ENCODE assay signal across 11 cellular contexts in genomic region chr17:47240375-47240764, GRCh38. TPM values are rescaled to one million over a fixed set of nuclear protein-coding genes. Genes with fewer than 3 reads are reported as not detected.
DNase-seq lines count a peak whose midpoint lies in the region; ATAC-seq and TF ChIP-seq lines count a peak whose summit lies in the region.
"Had no signal": no experiment of that assay in that cellular context is flagged by ENCODE, and none has a peak within 500 bp of the region (broad histone marks: within the 10 kb centered on the region; RNA-seq: fewer than 3 reads in every experiment).

No MANE protein-coding gene starts in this region.

- H3K9ac ChIP-seq in GM23248: peak overlapping the region; percentile 25; the same call in 1 of the 2 replicates

- H3K27ac ChIP-seq in GM23248 (peak overlapping the region; percentile 70), skin epidermis (peak overlapping the region in 12 of 21 experiments; percentile 17 to 95 (median 70))

- H3K36me3 ChIP-seq in GM23248 (ENCODE audit: low read depth): no peaks in the 10 kb centered on the region

- no peaks in the 10 kb centered on the region for H3K9me2 ChIP-seq in GM23248 (ENCODE audit: insufficient read depth)

- H3K27me3 ChIP-seq in GM23248 (replicated peaks; ENCODE audit: insufficient read depth): no peaks in the 10 kb centered on the region

- in situ Hi-C loops in GM23248 (cut with MboI): no loop called here

- no peaks in the 10 kb centered on the region for H3K9me3 ChIP-seq in GM23248 (ENCODE audit: low read depth)

- H3K4me2 ChIP-seq in GM23248 (ENCODE audit: unreplicated experiment): peak overlapping the region; percentile 29

- H3K79me2 ChIP-seq in GM23248 (ENCODE audit: insufficient read depth): no peaks in the 10 kb centered on the region

- TF ChIP-seq CTCF in fibroblast of villous mesenchyme (IDR thresholded peaks at IDR 0.05; ENCODE audit: insufficient read depth, low read depth, low read length): no peak

- no peak for DNase-seq in GM23248
- peak; percentile 39 for DNase-seq in fibroblast of villous mesenchyme (ENCODE audit: low read depth)
- DNase-seq in T-helper 9 cell: no peak
- no peak for DNase-seq in NCI-H345 (lab: John Stamatoyannopoulos, UW)
- no peak for DNase-seq in NCI-H1105 (lab: John Stamatoyannopoulos, UW)
- no peak for DNase-seq in retina
- DNase-seq: activated CD4-positive, alpha-beta T cell treated with anti-CD3 and anti-CD28 coated beads, Interleukin-2, amount 50 U/mL, for 48 hours; activated effector memory CD4-positive, alpha-beta T cell treated with anti-CD3 and anti-CD28 coated beads, Interleukin-2, amount 50 U/mL, for 16 hours; NCI-H1417 treated with DMSO at 0.1 percent for 48 hours had no signal

- H3F3A ChIP-seq in GM23248 (ENCODE audit: insufficient read depth): peaks cover 17% of the 10 kb centered on the region

- no peak overlapping the region for H3K4me3 ChIP-seq in GM23248
- no peak overlapping the region for H3K4me3 ChIP-seq in fibroblast of villous mesenchyme (ENCODE audit: low read depth, low read length)
- no peak overlapping the region for H3K4me3 ChIP-seq in skin epidermis

- ATAC-seq in SK-N-SH treated with all-trans-retinoic acid at 6 μM for 48 hours: peak; percentile 58

- peaks cover 21% of the 10 kb centered on the region for H3K4me1 ChIP-seq in GM23248 (ENCODE audit: insufficient read depth)

- H2AFZ ChIP-seq in GM23248: 0 out of 2 replicates have a peak overlapping the region, but pooled peaks have one; percentile 36

- H4K20me1 ChIP-seq in GM23248 (ENCODE audit: insufficient read depth): no peaks in the 10 kb centered on the region

- 41 to 46% methylated on average over 4 of the region's 4 CpGs for WGBS in GM23248 (ENCODE audit: low coverage in 1 of 2, low lambda C conversion rate in 2 of 2, missing lambda C conversion rate in 2 of 2), 2 experiments

TF ChIP-seq in SK-N-SH treated with all-trans-retinoic acid at 6 μM for 48 hours, 23 proteins besides CTCF, POLR2A, EP300 and RAD21:
- TF ChIP-seq SNAI2 (CRISPR knock-in tag; IDR thresholded peaks at IDR 0.05) (0 out of 2 replicates have a peak, but pooled peaks have one; percentile 7), CSDC2 (CRISPR knock-in tag; IDR thresholded peaks at IDR 0.05) (no peak), ISL1 (CRISPR knock-in tag; IDR thresholded peaks at IDR 0.05) (0 out of 2 replicates have a peak, but pooled peaks have one; percentile 5), CREB5 (CRISPR knock-in tag; IDR thresholded peaks at IDR 0.05; ENCODE audit: low read depth) (0 out of 2 replicates have a peak, but pooled peaks have one; percentile 2), PATZ1 (CRISPR knock-in tag; IDR thresholded peaks at IDR 0.05; ENCODE audit: borderline replicate concordance) (no peak)
- TF ChIP-seq, protein P1, sequence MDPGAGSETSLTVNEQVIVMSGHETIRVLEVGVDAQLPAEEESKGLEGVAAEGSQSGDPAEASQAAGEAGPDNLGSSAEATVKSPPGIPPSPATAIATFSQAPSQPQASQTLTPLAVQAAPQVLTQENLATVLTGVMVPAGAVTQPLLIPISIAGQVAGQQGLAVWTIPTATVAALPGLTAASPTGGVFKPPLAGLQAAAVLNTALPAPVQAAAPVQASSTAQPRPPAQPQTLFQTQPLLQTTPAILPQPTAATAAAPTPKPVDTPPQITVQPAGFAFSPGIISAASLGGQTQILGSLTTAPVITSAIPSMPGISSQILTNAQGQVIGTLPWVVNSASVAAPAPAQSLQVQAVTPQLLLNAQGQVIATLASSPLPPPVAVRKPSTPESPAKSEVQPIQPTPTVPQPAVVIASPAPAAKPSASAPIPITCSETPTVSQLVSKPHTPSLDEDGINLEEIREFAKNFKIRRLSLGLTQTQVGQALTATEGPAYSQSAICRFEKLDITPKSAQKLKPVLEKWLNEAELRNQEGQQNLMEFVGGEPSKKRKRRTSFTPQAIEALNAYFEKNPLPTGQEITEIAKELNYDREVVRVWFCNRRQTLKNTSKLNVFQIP (CRISPR knock-in tag; IDR thresholded peaks at IDR 0.05; ENCODE audit: borderline replicate concordance, low read depth): no peak

RNA-seq across cellular contexts. Expression of gene ITGB3, which starts 13.3 kb away (rescaled TPM):
- total RNA-seq in GM23248 (2014; rRNA removed; shearing (Covaris generic)): 6.7 and 7.2 TPM in 2 replicates
- polyA plus RNA-seq in GM23248 (2016; fragmentation: Nextera tagmentation; extraction: Ambion mirVana): 3.4 and 3.5 TPM in 2 replicates
- total RNA-seq in fibroblast of villous mesenchyme: 79.9 and 95.0 TPM in 2 replicates

RNA-seq across cellular contexts. Expression of gene MYL4, which starts 31.2 kb away (rescaled TPM):
- total RNA-seq in GM23248 (2014; rRNA removed; shearing (Covaris generic)): not detected in 2 replicates
- 0.87 TPM in 1 of 2 replicates, not detected in the other for polyA plus RNA-seq in GM23248 (2016; fragmentation: Nextera tagmentation; extraction: Ambion mirVana)
- total RNA-seq in fibroblast of villous mesenchyme: not detected in 2 replicates

RNA-seq across cellular contexts. Expression of gene CDC27, which starts 51.3 kb away (rescaled TPM):
- total RNA-seq in GM23248 (2014; rRNA removed; shearing (Covaris generic)): 66.1 and 91.5 TPM in 2 replicates
- 106 and 113 TPM in 2 replicates for polyA plus RNA-seq in GM23248 (2016; fragmentation: Nextera tagmentation; extraction: Ambion mirVana)
- 95.0 and 130 TPM in 2 replicates for total RNA-seq in fibroblast of villous mesenchyme
